8 cellular contexts compared by ENCODE assay signal in genomic region chr20:45813006-45813340, GRCh38. TPM values are rescaled to one million over a fixed set of nuclear protein-coding genes. Genes with fewer than 3 reads are reported as not detected.
DNase-seq lines count a peak whose midpoint lies in the region; ATAC-seq, FAIRE-seq and TF ChIP-seq lines count a peak whose summit lies in the region.

No MANE protein-coding gene starts in this region.

- 26% methylated on average over 11 of the region's 11 CpGs for WGBS in HepG2 (ENCODE audit: low lambda C conversion rate)
- WGBS in aorta, 2 donors = 2 to 5% methylated on average over 11 of the region's 11 CpGs

- TSS peak; percentile 69 for BruUV-seq in HepG2 (replicated peaks; lab: Mats Ljungman, UMichigan)

- in situ Hi-C loops in HepG2 (cut with HindIII; ENCODE audit: extremely low pct_ligation_motif_present, low pct_unique_long_range_greater_than_20kb) = no loop called here

- H3K4me3 ChIP-seq in HepG2 (replicated peaks in 1 of 3; ENCODE audit: insufficient read depth in 1 of 3, low read depth in 2 of 3, low read length in 3 of 3) = peak overlapping the region; percentile 67 to 83 (median 81)
- peak overlapping the region; percentile 45 to 59 for H3K4me3 ChIP-seq in tibial artery
- H3K4me3 ChIP-seq in aorta (ENCODE audit: low read length in 2 of 2) = no peak overlapping the region

- no peaks in the 10 kb centered on the region for H3K27me3 Mint-ChIP-seq in activated naive CD4-positive, alpha-beta T cell treated with anti-CD3 and anti-CD28 coated beads for 36 hours (ENCODE audit: low read depth)

- H3K36me3 Mint-ChIP-seq in activated naive CD4-positive, alpha-beta T cell treated with anti-CD3 and anti-CD28 coated beads for 36 hours (ENCODE audit: low read depth) = peaks cover 53% of the 10 kb centered on the region
- H3K36me3 Mint-ChIP-seq in activated naive CD4-positive, alpha-beta T cell treated with anti-CD3 and anti-CD28 coated beads, Interleukin-2, amount 50 U/mL, for 72 hours = peaks cover 35 to 48% of the 10 kb centered on the region in 2 donors

- intact Hi-C loops in activated naive CD4-positive, alpha-beta T cell treated with anti-CD3 and anti-CD28 coated beads for 36 hours (cut with micrococcal nuclease) = no loop called here
- intact Hi-C loops in HepG2 (cut with micrococcal nuclease; ENCODE audit: unreplicated experiment) = no loop called here
- intact Hi-C loops in tibial artery (cut with DNase I; ENCODE audit: low total_unique reads) = no loop called here
- intact Hi-C loops in aorta (cut with DNase I) = no loop called here

- TF ChIP-seq CTCF in HepG2 (CRISPR knock-in tag; IDR thresholded peaks at IDR 0.05) = no peak
- TF ChIP-seq CTCF in tibial artery (IDR thresholded peaks at IDR 0.05) = no peak

- no peaks in the 10 kb centered on the region for H4K20me1 ChIP-seq in HepG2 (ENCODE audit: insufficient read depth, low read length)

- peak overlapping the region; percentile 79 for H3K9ac ChIP-seq in HepG2 (ENCODE audit: insufficient read depth, low read depth, low read length)

- no peak overlapping the region for H2AFZ ChIP-seq in HepG2 (ENCODE audit: low read length)

- peak overlapping the region; percentile 94 for H3K4me3 Mint-ChIP-seq in activated naive CD4-positive, alpha-beta T cell treated with anti-CD3 and anti-CD28 coated beads for 36 hours

- no peak for ATAC-seq in activated naive CD4-positive, alpha-beta T cell treated with anti-CD3 and anti-CD28 coated beads, Interleukin-2, amount 50 U/mL, for 72 hours
- ATAC-seq in HepG2 (peak; percentile 11), aorta (ENCODE audit: low FRiP score) (no peak)

- no peak for TF ChIP-seq EP300 in HepG2 (IDR thresholded peaks at IDR 0.05; ENCODE audit: low read depth in 2 of 2, low read length in 2 of 2)
- no peak for TF ChIP-seq EP300 in HepG2 (CRISPR knock-in tag; IDR thresholded peaks at IDR 0.05; ENCODE audit: borderline replicate concordance)

- peaks cover 15% of the 10 kb centered on the region for H3K79me2 ChIP-seq in HepG2 (ENCODE audit: insufficient read depth, low read length)

- POLR2A ChIA-PET in HepG2 (lab: Yijun Ruan, JAX) = interaction anchor here (1.1 kb wide), 1 partner anchor 68 kb away, joined by 5 read pairs; the partner anchor contains the start of gene ZSWIM1

- peak overlapping the region; percentile 66 for H3K27ac ChIP-seq in HepG2 (ENCODE audit: extremely low read length, insufficient read depth, low read length)
- H3K27ac ChIP-seq in tibial artery = no peak overlapping the region
- H3K27ac ChIP-seq in aorta (ENCODE audit: low read depth in 1 of 2, low read length in 2 of 2) = no peak overlapping the region

- peaks cover 16 to 43% of the 10 kb centered on the region in 2 experiments for H3K36me3 ChIP-seq in HepG2 (replicated peaks in 1 of 2; ENCODE audit: control insufficient read depth in 1 of 2, insufficient read depth in 2 of 2, low read length in 2 of 2)
- peaks cover 18 to 33% (median 33%) of the 10 kb centered on the region in 3 donors for H3K36me3 ChIP-seq in tibial artery
- H3K36me3 ChIP-seq in aorta (ENCODE audit: control insufficient read depth in 1 of 2, insufficient read depth in 2 of 2, low read length in 1 of 2) = no peaks in the 10 kb centered on the region

- no peak for DNase-seq in activated naive CD4-positive, alpha-beta T cell treated with anti-CD3 and anti-CD28 coated beads for 36 hours
- DNase-seq in activated naive CD4-positive, alpha-beta T cell treated with anti-CD3 and anti-CD28 coated beads, Interleukin-2, amount 50 U/mL, for 16 hours = no peak
- DNase-seq in activated naive CD4-positive, alpha-beta T cell treated with anti-CD3 and anti-CD28 coated beads, Interleukin-2, amount 50 U/mL, for 72 hours (ENCODE audit: low spot score in 2 of 2) = no peak
- DNase-seq in HepG2 (ENCODE audit: low spot score) = no peak
- DNase-seq in tibial artery = no peak
- no peak for DNase-seq in NCI-H187 treated with DMSO at 0.1 percent for 48 hours (lab: John Stamatoyannopoulos, UW)
- DNase-seq in H54 (ENCODE audit: insufficient read length, low spot score) = no peak
- DNase-seq in aorta = no peak

- no peak for FAIRE-seq in HepG2 (lab: Jason Lieb, UNC)
- no peak for FAIRE-seq in H54 (lab: Jason Lieb, UNC)

- peaks cover 17% of the 10 kb centered on the region for H3K4me1 Mint-ChIP-seq in activated naive CD4-positive, alpha-beta T cell treated with anti-CD3 and anti-CD28 coated beads for 36 hours (ENCODE audit: low read depth)

- no peak for TF ChIP-seq RAD21 in HepG2 (CRISPR knock-in tag; IDR thresholded peaks at IDR 0.05)

- H3K4me2 ChIP-seq in HepG2 (ENCODE audit: low read depth, low read length) = peak overlapping the region; percentile 78

- TF ChIP-seq POLR2A in HepG2 (IDR thresholded peaks at IDR 0.05; ENCODE audit: insufficient read depth in 1 of 2, low read depth in 2 of 2, low read length in 2 of 2) = no peak
- no peak; the same call in 1 of the 2 replicates for TF ChIP-seq POLR2A in H54 (IDR thresholded peaks at IDR 0.05; ENCODE audit: low read depth, low read length)

- H3K4me1 ChIP-seq in HepG2 (ENCODE audit: insufficient read depth, low read length) (peaks cover 30% of the 10 kb centered on the region), tibial artery (peaks cover 0 to 28% (median 16%) of the 10 kb centered on the region in 4 donors), aorta (ENCODE audit: control insufficient read depth in 1 of 2, insufficient read depth in 2 of 2, low read length in 2 of 2) (peaks cover 0 to 6% of the 10 kb centered on the region in 2 donors)

- H3K9me3 ChIP-seq in HepG2 (ENCODE audit: low read length) (no peaks in the 10 kb centered on the region), tibial artery (no peaks in the 10 kb centered on the region), aorta (ENCODE audit: control insufficient read depth, low read length) (no peaks in the 10 kb centered on the region)

- CTCF ChIA-PET in activated naive CD4-positive, alpha-beta T cell treated with anti-CD3 and anti-CD28 coated beads for 36 hours (lab: Charles Lee) = interaction anchor here (1.3 to 2.3 kb wide), 3 partner anchors 9 to 13 kb away, joined by 4 to 11 read pairs (median 5); no protein-coding TSS in a partner anchor
- CTCF ChIA-PET in HepG2 (lab: Yijun Ruan, JAX; ENCODE audit: low intra/inter-chr PET ratio, low total read pairs) = no interaction called here

- H3K27ac Mint-ChIP-seq in activated naive CD4-positive, alpha-beta T cell treated with anti-CD3 and anti-CD28 coated beads for 36 hours = peak overlapping the region; percentile 80
- H3K27ac Mint-ChIP-seq in activated naive CD4-positive, alpha-beta T cell treated with anti-CD3 and anti-CD28 coated beads, Interleukin-2, amount 50 U/mL, for 72 hours = peak overlapping the region; percentile 92 to 97

- H3K27me3 ChIP-seq in HepG2 (ENCODE audit: control insufficient read depth in 1 of 2, insufficient read depth in 2 of 2, low read length in 2 of 2) = no peaks in the 10 kb centered on the region
- H3K27me3 ChIP-seq in tibial artery = no peaks in the 10 kb centered on the region
- H3K27me3 ChIP-seq in aorta (ENCODE audit: control insufficient read depth in 1 of 2, insufficient read depth in 2 of 2, low read length in 1 of 2) = no peaks in the 10 kb centered on the region

- no peaks in the 10 kb centered on the region for H3K9me3 Mint-ChIP-seq in activated naive CD4-positive, alpha-beta T cell treated with anti-CD3 and anti-CD28 coated beads for 36 hours
- H3K9me3 Mint-ChIP-seq in activated naive CD4-positive, alpha-beta T cell treated with anti-CD3 and anti-CD28 coated beads, Interleukin-2, amount 50 U/mL, for 72 hours = no peaks in the 10 kb centered on the region

RNA-seq across cellular contexts. Expression of gene UBE2C, which starts 0.5 kb away (rescaled TPM):
- total RNA-seq in activated naive CD4-positive, alpha-beta T cell treated with anti-CD3 and anti-CD28 coated beads for 36 hours = 100 to 1,000 TPM; 189 to 202 TPM
- 100 to 1,000 TPM; 200 to 371 TPM for total RNA-seq in activated naive CD4-positive, alpha-beta T cell treated with anti-CD3 and anti-CD28 coated beads, Interleukin-2, amount 50 U/mL, for 72 hours
- total RNA-seq in HepG2 (2016; rRNA removed; fragmentation: Illumina TruSeq; extraction: Trizol) = 123 and 139 TPM in 2 replicates
- 108 and 125 TPM in 2 replicates for total RNA-seq in HepG2 (2016; cell fraction: cytosol; rRNA removed; fragmentation: Illumina TruSeq; extraction: Trizol; ENCODE audit: low read depth)
- total RNA-seq in HepG2 (2016; cell fraction: insoluble cytoplasmic fraction; rRNA removed; fragmentation: Illumina TruSeq; extraction: Trizol) = 118 and 139 TPM in 2 replicates
- 79.5 and 81.6 TPM in 2 replicates for total RNA-seq in HepG2 (2016; cell fraction: membrane; rRNA removed; fragmentation: Illumina TruSeq; extraction: Trizol)
- total RNA-seq in HepG2 (2016; cell fraction: nucleus; rRNA removed; fragmentation: Illumina TruSeq; extraction: Trizol) = 34.2 and 41.5 TPM in 2 replicates
- 58.6 and 100 TPM in 2 replicates for polyA plus RNA-seq in HepG2 (2011; rRNA removed)
- polyA plus RNA-seq in HepG2 (2011; cell fraction: cytosol; rRNA removed) = 63.8 and 96.2 TPM in 2 replicates
- 29.8 and 37.6 TPM in 2 replicates for polyA plus RNA-seq in HepG2 (2011; cell fraction: nucleus; rRNA removed)
- 47.4 and 65.0 TPM in 2 replicates for polyA plus RNA-seq in HepG2 (2012)
- polyA plus RNA-seq in HepG2 (2016; cell fraction: cytosol; fragmentation: Illumina TruSeq; extraction: Trizol; ENCODE audit: low read depth) = 79.9 and 83.0 TPM in 2 replicates
- 212 and 226 TPM in 2 replicates for polyA plus RNA-seq in HepG2 (2016; cell fraction: insoluble cytoplasmic fraction; fragmentation: Illumina TruSeq; extraction: Trizol; ENCODE audit: low read depth)
- polyA plus RNA-seq in HepG2 (2016; cell fraction: membrane; fragmentation: Illumina TruSeq; extraction: Trizol; ENCODE audit: low read depth) = 72.2 and 74.7 TPM in 2 replicates
- polyA plus RNA-seq in HepG2 (2016; cell fraction: nucleus; fragmentation: Illumina TruSeq; extraction: Trizol; ENCODE audit: insufficient read depth, low read depth) = 105 and 106 TPM in 2 replicates
- polyA minus RNA-seq in HepG2 (2011; rRNA and poly(A)+ RNA removed; ENCODE audit: low replicate concordance) = 49.8 and 263 TPM in 2 replicates
- 28.6 and 38.5 TPM in 2 replicates for polyA minus RNA-seq in HepG2 (2011; cell fraction: cytosol; rRNA and poly(A)+ RNA removed)
- 13.6 and 17.3 TPM in 2 replicates for polyA minus RNA-seq in HepG2 (2011; cell fraction: nucleus; rRNA and poly(A)+ RNA removed)
- 1 to 10 TPM; 1.0 to 1.9 TPM for total RNA-seq in aorta
- polyA plus RNA-seq in aorta = 1 to 10 TPM in 1 of 2 donors, not detected in 1; 5.0 TPM

RNA-seq across cellular contexts. Expression of gene TNNC2, which starts 14.1 kb away (rescaled TPM):
- not detected for total RNA-seq in activated naive CD4-positive, alpha-beta T cell treated with anti-CD3 and anti-CD28 coated beads for 36 hours
- not detected for total RNA-seq in activated naive CD4-positive, alpha-beta T cell treated with anti-CD3 and anti-CD28 coated beads, Interleukin-2, amount 50 U/mL, for 72 hours
- total RNA-seq in HepG2 (2016; rRNA removed; fragmentation: Illumina TruSeq; extraction: Trizol) (4.7 and 7.1 TPM in 2 replicates), aorta (not detected)
- 1.9 TPM in 2 replicates for total RNA-seq in HepG2 (2016; cell fraction: cytosol; rRNA removed; fragmentation: Illumina TruSeq; extraction: Trizol; ENCODE audit: low read depth)
- total RNA-seq in HepG2 (2016; cell fraction: insoluble cytoplasmic fraction; rRNA removed; fragmentation: Illumina TruSeq; extraction: Trizol) = 3.9 and 7.3 TPM in 2 replicates
- total RNA-seq in HepG2 (2016; cell fraction: membrane; rRNA removed; fragmentation: Illumina TruSeq; extraction: Trizol) = 1.4 and 2.9 TPM in 2 replicates
- 0.78 and 1.0 TPM in 2 replicates for total RNA-seq in HepG2 (2016; cell fraction: nucleus; rRNA removed; fragmentation: Illumina TruSeq; extraction: Trizol)
- polyA plus RNA-seq in HepG2 (2011; rRNA removed) (1.8 and 2.5 TPM in 2 replicates), aorta (10 to 100 TPM in 1 of 2 donors, 1 to 10 TPM in 1; 1.9 to 26.3 TPM)
- 4.6 and 5.7 TPM in 2 replicates for polyA plus RNA-seq in HepG2 (2011; cell fraction: cytosol; rRNA removed)
- 1.7 and 1.9 TPM in 2 replicates for polyA plus RNA-seq in HepG2 (2011; cell fraction: nucleus; rRNA removed)
- 2.2 and 3.6 TPM in 2 replicates for polyA plus RNA-seq in HepG2 (2012)
- 1.7 and 2.4 TPM in 2 replicates for polyA plus RNA-seq in HepG2 (2016; cell fraction: cytosol; fragmentation: Illumina TruSeq; extraction: Trizol; ENCODE audit: low read depth)
- 8.8 and 10.1 TPM in 2 replicates for polyA plus RNA-seq in HepG2 (2016; cell fraction: insoluble cytoplasmic fraction; fragmentation: Illumina TruSeq; extraction: Trizol; ENCODE audit: low read depth)
- 1.5 and 1.8 TPM in 2 replicates for polyA plus RNA-seq in HepG2 (2016; cell fraction: membrane; fragmentation: Illumina TruSeq; extraction: Trizol; ENCODE audit: low read depth)
- 3.3 and 3.6 TPM in 2 replicates for polyA plus RNA-seq in HepG2 (2016; cell fraction: nucleus; fragmentation: Illumina TruSeq; extraction: Trizol; ENCODE audit: insufficient read depth, low read depth)
- 1.7 and 2.9 TPM in 2 replicates for polyA minus RNA-seq in HepG2 (2011; rRNA and poly(A)+ RNA removed; ENCODE audit: low replicate concordance)
- 1.3 TPM in 1 of 2 replicates, not detected in the other for polyA minus RNA-seq in HepG2 (2011; cell fraction: cytosol; rRNA and poly(A)+ RNA removed)
- 1.3 and 1.7 TPM in 2 replicates for polyA minus RNA-seq in HepG2 (2011; cell fraction: nucleus; rRNA and poly(A)+ RNA removed)

RNA-seq across cellular contexts. Expression of gene SNX21, which starts 20.6 kb away (rescaled TPM):
- total RNA-seq in activated naive CD4-positive, alpha-beta T cell treated with anti-CD3 and anti-CD28 coated beads for 36 hours = 1 to 10 TPM in 1 of 2 experiments, under 1 TPM in 1; 0.72 to 1.2 TPM
- total RNA-seq in activated naive CD4-positive, alpha-beta T cell treated with anti-CD3 and anti-CD28 coated beads, Interleukin-2, amount 50 U/mL, for 72 hours = 1 to 10 TPM; 2.1 to 2.5 TPM
- total RNA-seq in HepG2 (2016; rRNA removed; fragmentation: Illumina TruSeq; extraction: Trizol) = 9.3 and 12.8 TPM in 2 replicates
- 3.2 and 4.1 TPM in 2 replicates for total RNA-seq in HepG2 (2016; cell fraction: cytosol; rRNA removed; fragmentation: Illumina TruSeq; extraction: Trizol; ENCODE audit: low read depth)
- 8.3 and 13.1 TPM in 2 replicates for total RNA-seq in HepG2 (2016; cell fraction: insoluble cytoplasmic fraction; rRNA removed; fragmentation: Illumina TruSeq; extraction: Trizol)
- 8.2 and 11.5 TPM in 2 replicates for total RNA-seq in HepG2 (2016; cell fraction: membrane; rRNA removed; fragmentation: Illumina TruSeq; extraction: Trizol)
- 8.8 and 9.6 TPM in 2 replicates for total RNA-seq in HepG2 (2016; cell fraction: nucleus; rRNA removed; fragmentation: Illumina TruSeq; extraction: Trizol)
- polyA plus RNA-seq in HepG2 (2011; rRNA removed) = 7.7 and 9.3 TPM in 2 replicates
- 5.3 and 8.0 TPM in 2 replicates for polyA plus RNA-seq in HepG2 (2011; cell fraction: cytosol; rRNA removed)
- 19.8 and 23.5 TPM in 2 replicates for polyA plus RNA-seq in HepG2 (2011; cell fraction: nucleus; rRNA removed)
- polyA plus RNA-seq in HepG2 (2012) = 2.8 and 3.5 TPM in 2 replicates
- polyA plus RNA-seq in HepG2 (2016; cell fraction: cytosol; fragmentation: Illumina TruSeq; extraction: Trizol; ENCODE audit: low read depth) = 3.6 and 3.9 TPM in 2 replicates
- polyA plus RNA-seq in HepG2 (2016; cell fraction: insoluble cytoplasmic fraction; fragmentation: Illumina TruSeq; extraction: Trizol; ENCODE audit: low read depth) = 9.9 and 11.5 TPM in 2 replicates
- polyA plus RNA-seq in HepG2 (2016; cell fraction: membrane; fragmentation: Illumina TruSeq; extraction: Trizol; ENCODE audit: low read depth) = 7.4 and 8.6 TPM in 2 replicates
- polyA plus RNA-seq in HepG2 (2016; cell fraction: nucleus; fragmentation: Illumina TruSeq; extraction: Trizol; ENCODE audit: insufficient read depth, low read depth) = 12.4 and 16.9 TPM in 2 replicates
- polyA minus RNA-seq in HepG2 (2011; rRNA and poly(A)+ RNA removed; ENCODE audit: low replicate concordance) = 4.7 and 14.9 TPM in 2 replicates
- 5.2 and 5.3 TPM in 2 replicates for polyA minus RNA-seq in HepG2 (2011; cell fraction: cytosol; rRNA and poly(A)+ RNA removed)
- 13.4 and 17.7 TPM in 2 replicates for polyA minus RNA-seq in HepG2 (2011; cell fraction: nucleus; rRNA and poly(A)+ RNA removed)
- 10 to 100 TPM; 36.2 to 57.7 TPM for total RNA-seq in aorta
- polyA plus RNA-seq in aorta = 100 to 1,000 TPM in 1 of 2 donors, 10 to 100 TPM in 1; 14.9 to 117 TPM

RNA-seq across cellular contexts. Expression of gene DNTTIP1, which starts 21.2 kb away (rescaled TPM):
- total RNA-seq in activated naive CD4-positive, alpha-beta T cell treated with anti-CD3 and anti-CD28 coated beads for 36 hours = 10 to 100 TPM; 22.4 TPM
- total RNA-seq in activated naive CD4-positive, alpha-beta T cell treated with anti-CD3 and anti-CD28 coated beads, Interleukin-2, amount 50 U/mL, for 72 hours = 10 to 100 TPM; 23.2 to 24.4 TPM
- total RNA-seq in HepG2 (2016; rRNA removed; fragmentation: Illumina TruSeq; extraction: Trizol) (23.2 and 40.1 TPM in 2 replicates), aorta (10 to 100 TPM; 25.8 to 27.8 TPM)
- 7.7 TPM in 2 replicates for total RNA-seq in HepG2 (2016; cell fraction: cytosol; rRNA removed; fragmentation: Illumina TruSeq; extraction: Trizol; ENCODE audit: low read depth)
- 24.8 and 38.1 TPM in 2 replicates for total RNA-seq in HepG2 (2016; cell fraction: insoluble cytoplasmic fraction; rRNA removed; fragmentation: Illumina TruSeq; extraction: Trizol)
- 16.6 and 17.9 TPM in 2 replicates for total RNA-seq in HepG2 (2016; cell fraction: membrane; rRNA removed; fragmentation: Illumina TruSeq; extraction: Trizol)
- 22.3 and 25.4 TPM in 2 replicates for total RNA-seq in HepG2 (2016; cell fraction: nucleus; rRNA removed; fragmentation: Illumina TruSeq; extraction: Trizol)
- polyA plus RNA-seq in HepG2 (2011; rRNA removed) (56.7 and 56.8 TPM in 2 replicates), aorta (10 to 100 TPM; 29.3 to 30.7 TPM)
- 53.3 and 67.0 TPM in 2 replicates for polyA plus RNA-seq in HepG2 (2011; cell fraction: cytosol; rRNA removed)
- 32.3 and 33.3 TPM in 2 replicates for polyA plus RNA-seq in HepG2 (2011; cell fraction: nucleus; rRNA removed)
- polyA plus RNA-seq in HepG2 (2012) = 30.3 and 40.0 TPM in 2 replicates
- polyA plus RNA-seq in HepG2 (2016; cell fraction: cytosol; fragmentation: Illumina TruSeq; extraction: Trizol; ENCODE audit: low read depth) = 14.1 and 14.5 TPM in 2 replicates
- polyA plus RNA-seq in HepG2 (2016; cell fraction: insoluble cytoplasmic fraction; fragmentation: Illumina TruSeq; extraction: Trizol; ENCODE audit: low read depth) = 67.9 and 72.1 TPM in 2 replicates
- 21.7 and 24.7 TPM in 2 replicates for polyA plus RNA-seq in HepG2 (2016; cell fraction: membrane; fragmentation: Illumina TruSeq; extraction: Trizol; ENCODE audit: low read depth)
- polyA plus RNA-seq in HepG2 (2016; cell fraction: nucleus; fragmentation: Illumina TruSeq; extraction: Trizol; ENCODE audit: insufficient read depth, low read depth) = 53.7 and 62.4 TPM in 2 replicates
- 18.2 and 34.1 TPM in 2 replicates for polyA minus RNA-seq in HepG2 (2011; rRNA and poly(A)+ RNA removed; ENCODE audit: low replicate concordance)
- 20.2 and 22.0 TPM in 2 replicates for polyA minus RNA-seq in HepG2 (2011; cell fraction: cytosol; rRNA and poly(A)+ RNA removed)
- polyA minus RNA-seq in HepG2 (2011; cell fraction: nucleus; rRNA and poly(A)+ RNA removed) = 11.3 and 22.8 TPM in 2 replicates

RNA-seq across cellular contexts. Expression of gene WFDC3, which starts 21.3 kb away (rescaled TPM):
- total RNA-seq in activated naive CD4-positive, alpha-beta T cell treated with anti-CD3 and anti-CD28 coated beads for 36 hours = not detected
- under 1 TPM; 0.31 to 0.34 TPM for total RNA-seq in activated naive CD4-positive, alpha-beta T cell treated with anti-CD3 and anti-CD28 coated beads, Interleukin-2, amount 50 U/mL, for 72 hours
- total RNA-seq in HepG2 (2016; rRNA removed; fragmentation: Illumina TruSeq; extraction: Trizol) (0.40 and 0.58 TPM in 2 replicates), aorta (1 to 10 TPM; 1.6 to 3.6 TPM)
- not detected in 2 replicates for total RNA-seq in HepG2 (2016; cell fraction: cytosol; rRNA removed; fragmentation: Illumina TruSeq; extraction: Trizol; ENCODE audit: low read depth)
- total RNA-seq in HepG2 (2016; cell fraction: insoluble cytoplasmic fraction; rRNA removed; fragmentation: Illumina TruSeq; extraction: Trizol) = not detected in 2 replicates
- total RNA-seq in HepG2 (2016; cell fraction: membrane; rRNA removed; fragmentation: Illumina TruSeq; extraction: Trizol) = not detected in 2 replicates
- not detected in 2 replicates for total RNA-seq in HepG2 (2016; cell fraction: nucleus; rRNA removed; fragmentation: Illumina TruSeq; extraction: Trizol)
- polyA plus RNA-seq in HepG2 (2011; rRNA removed) (0.33 TPM in 1 of 2 replicates, not detected in the other), aorta (1 to 10 TPM in 1 of 2 donors, not detected in 1; 1.9 TPM)
- 0.28 and 0.32 TPM in 2 replicates for polyA plus RNA-seq in HepG2 (2011; cell fraction: cytosol; rRNA removed)
- polyA plus RNA-seq in HepG2 (2011; cell fraction: nucleus; rRNA removed) = not detected in 2 replicates
- polyA plus RNA-seq in HepG2 (2012) = not detected in 2 replicates
- 0.69 TPM in 1 of 2 replicates, not detected in the other for polyA plus RNA-seq in HepG2 (2016; cell fraction: cytosol; fragmentation: Illumina TruSeq; extraction: Trizol; ENCODE audit: low read depth)
- 0.67 TPM in 1 of 2 replicates, not detected in the other for polyA plus RNA-seq in HepG2 (2016; cell fraction: insoluble cytoplasmic fraction; fragmentation: Illumina TruSeq; extraction: Trizol; ENCODE audit: low read depth)
- 0.76 TPM in 1 of 2 replicates, not detected in the other for polyA plus RNA-seq in HepG2 (2016; cell fraction: membrane; fragmentation: Illumina TruSeq; extraction: Trizol; ENCODE audit: low read depth)
- polyA plus RNA-seq in HepG2 (2016; cell fraction: nucleus; fragmentation: Illumina TruSeq; extraction: Trizol; ENCODE audit: insufficient read depth, low read depth) = not detected in 2 replicates
- not detected in 2 replicates for polyA minus RNA-seq in HepG2 (2011; rRNA and poly(A)+ RNA removed; ENCODE audit: low replicate concordance)
- not detected in 2 replicates for polyA minus RNA-seq in HepG2 (2011; cell fraction: cytosol; rRNA and poly(A)+ RNA removed)
- polyA minus RNA-seq in HepG2 (2011; cell fraction: nucleus; rRNA and poly(A)+ RNA removed) = 1.0 TPM in 1 of 2 replicates, not detected in the other

Comparison
In these comparisons a context has a peak if more than half of its experiments do, and no peak if none do; other contexts are left out.
1. H3K4me3 ChIP-seq: peak in HepG2 (3 of 3) and tibial artery (2 of 2); none in aorta (0 of 2).
2. RNA of gene UBE2C, which starts 0.5 kb away (total RNA-seq): 200 to 371 TPM in activated naive CD4-positive, alpha-beta T cell treated with anti-CD3 and anti-CD28 coated beads, Interleukin-2, amount 50 U/mL, for 72 hours, 189 to 202 TPM in activated naive CD4-positive, alpha-beta T cell treated with anti-CD3 and anti-CD28 coated beads for 36 hours and 34.2 to 139 TPM in HepG2; 1.0 to 1.9 TPM in aorta; every median in the first group is over 10 times any median in the second.